1 cellular context compared by ENCODE assay signal in genomic region chr3:139541156-139541897, GRCh38.
TF ChIP-seq lines count a peak whose summit lies in the region.

No MANE protein-coding gene starts in this region.

TF ChIP-seq in H1, 55 proteins besides CTCF, POLR2A, EP300 and RAD21:
- TF ChIP-seq RNF2 (IDR thresholded peaks at IDR 0.05; ENCODE audit: borderline replicate concordance, low read depth, low read length, missing control alignments, poor library complexity, severe bottlenecking), result no peak
- TF ChIP-seq NANOG (IDR thresholded peaks at IDR 0.05; ENCODE audit: insufficient read depth, low read depth, low read length, poor library complexity, severe bottlenecking), result no peak
- no peak for TF ChIP-seq KDM4A (IDR thresholded peaks at IDR 0.05; ENCODE audit: low read depth, low read length, severe bottlenecking)
